Comparison of ENCODE assay signal across 6 cellular contexts in genomic region chr2:204363513-204363912, GRCh38.
"Had no signal": no experiment of that assay in that cellular context is flagged by ENCODE, and none has a peak within 500 bp of the region (broad histone marks: within the 10 kb centered on the region; RNA-seq: fewer than 3 reads in every experiment).

No MANE protein-coding gene starts in this region.

- H3K4me2 ChIP-seq: GM23338 had no signal

- H3K4me3 ChIP-seq: GM23338 had no signal

- H3K27ac Mint-ChIP-seq: GM23338, IgD-negative memory B cell had no signal

- H3K4me1 Mint-ChIP-seq: GM23338, IgD-negative memory B cell had no signal

- ATAC-seq: GM23338, HepG2 had no signal

- H3K27ac ChIP-seq: HL-60 had no signal

- H3K9me3 Mint-ChIP-seq: GM23338, H9, IgD-negative memory B cell had no signal

- H3K36me3 Mint-ChIP-seq: IgD-negative memory B cell had no signal

- DNase-seq: H9, HCEC 1CT had no signal

- H3K4me3 Mint-ChIP-seq: GM23338, H9, IgD-negative memory B cell had no signal
